8 cellular contexts compared by ENCODE assay signal in the genomic region with DNA sequence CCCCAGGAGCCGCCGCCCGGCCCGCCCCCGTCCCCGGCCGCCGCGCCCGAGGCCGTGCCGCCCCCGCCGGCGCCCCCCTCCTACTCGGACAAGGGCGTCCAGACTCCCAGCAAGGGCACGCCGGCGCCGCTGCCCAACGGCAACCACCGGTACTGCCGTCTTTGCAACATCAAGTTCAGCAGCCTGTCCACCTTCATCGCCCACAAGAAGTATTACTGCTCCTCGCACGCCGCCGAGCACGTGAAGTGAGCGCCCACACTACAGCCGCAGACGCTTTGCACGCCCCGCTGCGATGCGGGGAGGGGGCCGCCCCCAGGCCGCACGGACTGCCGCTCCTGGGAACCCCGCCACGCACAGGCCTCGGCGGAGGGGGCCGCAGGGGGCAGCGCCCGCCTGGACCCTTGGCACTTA. TPM values are rescaled to one million over a fixed set of nuclear protein-coding genes. Genes with fewer than 3 reads are reported as not detected.
DNase-seq lines count a peak whose midpoint lies in the region; ATAC-seq and TF ChIP-seq lines count a peak whose summit lies in the region.

No MANE protein-coding gene starts in this region.

- H3K27me3 Mint-ChIP-seq in immature natural killer cell (ENCODE audit: low read depth in 3 of 3) = peaks cover 13 to 24% (median 14%) of the 10 kb centered on the region in 3 donors
- H3K27me3 Mint-ChIP-seq in stimulated activated memory B cell treated with anti-CD40 and anti-IgM and Interleukin-4, amounts not matched to agents 10 μg/mL and 1 μg/mL and 100 μg/mL, for 72 hours = peaks cover 15% of the 10 kb centered on the region

- H3K9me3 Mint-ChIP-seq in immature natural killer cell = peaks cover 0 to 2% (median 0%) of the 10 kb centered on the region in 6 donors
- H3K9me3 Mint-ChIP-seq in stimulated activated memory B cell treated with anti-CD40 and anti-IgM and Interleukin-4, amounts not matched to agents 10 μg/mL and 1 μg/mL and 100 μg/mL, for 72 hours = no peaks in the 10 kb centered on the region

- peaks cover 0 to 3% (median 3%) of the 10 kb centered on the region in 3 donors for H3K36me3 Mint-ChIP-seq in immature natural killer cell
- H3K36me3 Mint-ChIP-seq in stimulated activated memory B cell treated with anti-CD40 and anti-IgM and Interleukin-4, amounts not matched to agents 10 μg/mL and 1 μg/mL and 100 μg/mL, for 72 hours = peaks cover 10% of the 10 kb centered on the region

- TF ChIP-seq CTCF in AG09309 (IDR thresholded peaks at IDR 0.05; ENCODE audit: control insufficient read depth, insufficient read depth, low read depth, low read length, missing control alignments) = peak; percentile 5

- ATAC-seq in GM19372 (IDR thresholded peaks at IDR 0.05; ENCODE audit: low read depth, unreplicated experiment) = peak; percentile 22
- ATAC-seq in stimulated activated memory B cell treated with anti-CD40 and anti-IgM and Interleukin-4, amounts not matched to agents 10 μg/mL and 1 μg/mL and 100 μg/mL, for 72 hours = no peak

- H3K27ac Mint-ChIP-seq in immature natural killer cell = peak overlapping the region in 5 of 6 donors; percentile 59 to 87 (median 62)
- peak overlapping the region; percentile 66 for H3K27ac Mint-ChIP-seq in stimulated activated memory B cell treated with anti-CD40 and anti-IgM and Interleukin-4, amounts not matched to agents 10 μg/mL and 1 μg/mL and 100 μg/mL, for 72 hours

- peaks cover 6 to 57% of the 10 kb centered on the region in 2 donors for H3K4me1 Mint-ChIP-seq in immature natural killer cell
- peaks cover 35% of the 10 kb centered on the region for H3K4me1 Mint-ChIP-seq in stimulated activated memory B cell treated with anti-CD40 and anti-IgM and Interleukin-4, amounts not matched to agents 10 μg/mL and 1 μg/mL and 100 μg/mL, for 72 hours

- DNase-seq in AG09309 (ENCODE audit: low read depth) (no peak), NCI-H226 (peak; percentile 16), astrocyte of the hippocampus (ENCODE audit: low read depth, low spot score) (peak; percentile 69), immature natural killer cell (peak in 2 of 3 donors; percentile 30), ureter (ENCODE audit: low spot score) (no peak), Ammon's horn (ENCODE audit: low spot score) (no peak)

- H3K4me3 ChIP-seq in AG09309 (ENCODE audit: control insufficient read depth, low read depth, low read length) = peak overlapping the region; percentile 49

- H3K4me3 Mint-ChIP-seq in immature natural killer cell = peak overlapping the region; percentile 42 to 83 (median 69)
- peak overlapping the region; percentile 85 for H3K4me3 Mint-ChIP-seq in stimulated activated memory B cell treated with anti-CD40 and anti-IgM and Interleukin-4, amounts not matched to agents 10 μg/mL and 1 μg/mL and 100 μg/mL, for 72 hours

RNA-seq across cellular contexts. Expression of a gene that starts 35.5 kb away (rescaled TPM):
- polyA plus RNA-seq in immature natural killer cell = 10 to 100 TPM in 1 of 3 donors, 1 to 10 TPM in 2; 1.0 to 29.0 (median 8.7) TPM
- total RNA-seq in ureter = 47.3 TPM

Comparison
In these comparisons a context has a peak if more than half of its experiments do, and no peak if none do; other contexts are left out.
1. DNase-seq: peak in NCI-H226 (single experiment), astrocyte of the hippocampus (single experiment) and immature natural killer cell (2 of 3); none in AG09309 (single experiment), ureter (single experiment) and Ammon's horn (single experiment).